8 cellular contexts compared by ENCODE assay signal in the genomic region with DNA sequence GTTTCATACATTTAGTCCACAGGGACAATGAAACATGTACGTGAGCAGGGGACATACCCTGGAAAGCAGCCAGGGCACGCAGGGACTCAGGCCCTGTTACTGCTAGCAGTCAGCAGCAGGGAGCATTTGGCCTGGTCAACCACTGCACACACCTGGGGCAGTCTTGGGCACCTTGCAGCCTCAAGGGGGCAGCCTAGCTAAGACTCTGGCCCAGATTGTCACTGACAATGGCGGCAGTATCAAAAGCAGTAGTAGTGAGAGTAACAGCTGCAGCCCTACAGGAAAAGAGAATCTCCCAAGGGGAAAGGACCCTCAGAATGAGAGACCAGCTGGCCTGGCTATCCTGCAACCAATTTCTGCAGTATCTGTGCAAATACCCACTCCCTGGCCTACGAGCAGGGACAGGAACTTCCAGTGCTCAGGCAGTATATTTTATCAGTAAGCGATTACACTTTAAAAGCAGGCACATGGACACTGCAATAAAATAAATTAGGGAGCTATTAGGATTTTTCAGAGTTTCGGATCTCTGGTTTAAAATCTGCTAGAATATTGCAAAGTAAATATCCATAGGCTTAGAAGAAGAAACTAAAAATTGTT.
DNase-seq lines count a peak whose midpoint lies in the region; TF ChIP-seq lines count a peak whose summit lies in the region.

No MANE protein-coding gene starts in this region.

- H3K36me3 ChIP-seq in H7 (replicated peaks; ENCODE audit: control insufficient read depth, insufficient read depth, low read length) = no peaks in the 10 kb centered on the region

- H3K4me3 ChIP-seq in H7 (ENCODE audit: insufficient read depth, low read depth, low read length) = no peak overlapping the region

- DNase-seq in H7 = peak; percentile 52
- DNase-seq in T follicular helper cell (ENCODE audit: low read depth) = peak; percentile 41
- peak in 38 of 58 donors; percentile 1 to 54 (median 11) for DNase-seq in anterior cingulate cortex (lab: John Stamatoyannopoulos, UW)
- DNase-seq in iPS DF 4.7 (ENCODE audit: extremely low read depth, low spot score) = peak; percentile 79
- peak; percentile 75 for DNase-seq in stimulated activated CD4-positive, alpha-beta T cell treated with anti-CD3 and anti-CD28 coated beads, Interleukin-15, amount 100 ng/mL, for 24 hours
- DNase-seq in cortex of kidney (lab: John Stamatoyannopoulos, UW) = no peak

- peak; percentile 78 for TF ChIP-seq CTCF in GM12874 (IDR thresholded peaks at IDR 0.05; ENCODE audit: insufficient read depth, low read depth, low read length)
- peak; percentile 35; the same call in 1 of the 2 replicates for TF ChIP-seq CTCF in LNCAP (IDR thresholded peaks at IDR 0.05)

- H3K27me3 ChIP-seq in H7 (ENCODE audit: control insufficient read depth, insufficient read depth, low read length) = no peaks in the 10 kb centered on the region
